1 cellular context compared by ENCODE assay signal in the genomic region with DNA sequence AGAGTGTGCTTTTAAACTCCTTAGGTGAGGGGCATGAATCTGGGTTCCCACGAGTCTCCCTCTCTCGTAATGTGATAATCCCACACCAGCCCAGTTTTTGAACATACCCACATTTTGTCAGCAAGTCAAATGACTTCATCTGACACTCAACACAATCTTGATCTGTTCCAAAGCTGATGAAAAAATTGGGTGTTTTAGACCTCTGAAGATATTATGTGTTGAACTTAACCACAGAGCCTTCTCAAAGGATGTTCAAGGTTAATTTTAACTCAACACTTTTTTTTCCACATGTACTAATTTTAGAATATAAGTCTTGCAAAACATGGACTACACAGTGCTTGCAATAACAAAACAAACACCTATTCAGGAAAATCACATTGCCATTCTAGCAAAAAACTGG.
TF ChIP-seq lines count a peak whose summit lies in the region.

No MANE protein-coding gene starts in this region.

TF ChIP-seq in IMR-90, 13 proteins besides CTCF, POLR2A, EP300 and RAD21:
- TF ChIP-seq MAFK (IDR thresholded peaks at IDR 0.05; ENCODE audit: low read depth, low read length) = no peak
- no peak for TF ChIP-seq MXI1 (IDR thresholded peaks at IDR 0.05; ENCODE audit: borderline replicate concordance, low read depth, low read length)
